In genomic region chr20:24472426-24472825, GRCh38 we compare ENCODE assay signal across 30 cellular contexts. TPM values are rescaled to one million over a fixed set of nuclear protein-coding genes. Genes with fewer than 3 reads are reported as not detected.
"Had no signal": no experiment of that assay in that cellular context is flagged by ENCODE, and none has a peak within 500 bp of the region (broad histone marks: within the 10 kb centered on the region; RNA-seq: fewer than 3 reads in every experiment).

No MANE protein-coding gene starts in this region.

- H3K36me3 ChIP-seq: gastrocnemius medialis, pancreas, thoracic aorta, uterus had no signal

- H3K27me3 ChIP-seq: uterus had no signal

- H3K4me3 ChIP-seq: gastrocnemius medialis, pancreas, thoracic aorta, uterus had no signal

- FAIRE-seq: pancreas, TTC549 had no signal

- H3K9me3 ChIP-seq: gastrocnemius medialis, pancreas, thoracic aorta, uterus had no signal

- ATAC-seq: activated naive CD8-positive, alpha-beta T cell treated with anti-CD3 and anti-CD28 coated beads, Interleukin-2, amount 50 U/mL, for 24 hours; activated T-cell treated with anti-CD3 and anti-CD28 coated beads, Interleukin-2, amount 50 U/mL, for 4 hours; activated T-helper 17 cell treated with anti-CD3 and anti-CD28 coated beads, Interleukin-2, amount 50 U/mL, for 72 hours; effector memory CD8-positive, alpha-beta T cell; gastrocnemius medialis; left ventricle myocardium superior; pancreas; right cardiac atrium; stimulated activated naive CD8-positive, alpha-beta T cell treated with anti-CD3 and anti-CD28 coated beads, Interleukin-15, Interleukin-2, amounts not matched to agents 100 U/mL and 50 U/mL, for 24 hours had no signal

- H3K4me1 ChIP-seq: gastrocnemius medialis, pancreas had no signal

- H3K27ac ChIP-seq: gastrocnemius medialis, pancreas, thoracic aorta, uterus, VCaP had no signal

- DNase-seq: activated CD4-positive, alpha-beta memory T cell treated with anti-CD3 and anti-CD28 coated beads for 36 hours; activated CD4-positive, alpha-beta T cell treated with anti-CD3 and anti-CD28 coated beads, Interleukin-2, amount 10 ng/mL, durations not matched to agents 24 days and 14 days; activated CD4-positive, CD25-positive, alpha-beta regulatory T cell treated with anti-CD3 and anti-CD28 coated beads, Interleukin-2, amount 50 U/mL, for 72 hours; activated CD8-positive, alpha-beta memory T cell treated with anti-CD3 and anti-CD28 coated beads, Interleukin-2, amount 50 U/mL, for 48 hours; activated naive CD8-positive, alpha-beta T cell treated with anti-CD3 and anti-CD28 coated beads, Interleukin-2, amount 50 U/mL, for 24 hours; activated T-cell treated with anti-CD3 and anti-CD28 coated beads, Interleukin-2, amount 50 U/mL, for 4 hours; amygdala; cortex of kidney; effector memory CD8-positive, alpha-beta T cell; erythroblast; gastrocnemius medialis; glutamatergic neuron; islet precursor cell; left ventricle myocardium superior; naive B cell; nucleus accumbens; pancreas; right cardiac atrium; stimulated activated CD4-positive, alpha-beta T cell treated with anti-CD3 and anti-CD28 coated beads, Interleukin-4, amount 100 ng/mL, for 1 hour; stimulated activated naive CD8-positive, alpha-beta T cell treated with anti-CD3 and anti-CD28 coated beads, Interleukin-15, Interleukin-2, amounts not matched to agents 100 U/mL and 50 U/mL, for 24 hours; SW 1271; T-helper 9 cell; trophoblast cell; uterus had no signal

RNA-seq across cellular contexts. Expression of gene SYNDIG1, which starts 3.0 kb away (rescaled TPM):
- total RNA-seq: activated CD4-positive, alpha-beta memory T cell treated with anti-CD3 and anti-CD28 coated beads for 36 hours; activated CD4-positive, alpha-beta T cell treated with anti-CD3 and anti-CD28 coated beads, Interleukin-2, amount 10 ng/mL, durations not matched to agents 24 days and 14 days; activated T-cell treated with anti-CD3 and anti-CD28 coated beads, Interleukin-2, amount 50 U/mL, for 4 hours; activated T-helper 17 cell treated with anti-CD3 and anti-CD28 coated beads, Interleukin-2, amount 50 U/mL, for 72 hours; lung microvascular endothelial cell; pulmonary artery endothelial cell had no signal
